ENCODE assay signal across 35 cellular contexts in the genomic region with DNA sequence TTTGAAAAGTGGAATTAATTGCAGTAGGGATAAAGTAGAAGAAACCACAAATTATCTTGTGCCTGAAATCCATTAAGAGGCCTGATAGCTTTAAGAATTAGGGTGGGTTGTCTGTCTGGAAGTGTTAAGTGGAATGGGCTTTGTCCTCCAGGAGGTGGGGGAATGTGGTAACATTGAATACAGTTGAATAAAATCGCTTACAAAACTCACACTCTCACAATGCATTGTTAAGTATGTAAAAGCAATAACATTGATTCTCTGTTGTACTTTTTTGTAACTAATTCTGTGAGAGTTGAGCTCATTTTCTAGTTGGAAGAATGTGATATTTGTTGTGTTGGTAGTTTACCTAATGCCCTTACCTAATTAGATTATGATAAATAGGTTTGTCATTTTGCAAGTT. TPM values are rescaled to one million over a fixed set of nuclear protein-coding genes. Genes with fewer than 3 reads are reported as not detected.
DNase-seq lines count a peak whose midpoint lies in the region; ATAC-seq and TF ChIP-seq lines count a peak whose summit lies in the region.
"Had no signal": no experiment of that assay in that cellular context is flagged by ENCODE, and none has a peak within 500 bp of the region (broad histone marks: within the 10 kb centered on the region; RNA-seq: fewer than 3 reads in every experiment).

No MANE protein-coding gene starts in this region.

- H3K4me3 Mint-ChIP-seq in activated CD8-positive, alpha-beta memory T cell treated with anti-CD3 and anti-CD28 coated beads, Interleukin-2, amount 10 ng/mL, durations not matched to agents 7 days and 5 days, result no peak overlapping the region
- H3K4me3 Mint-ChIP-seq: activated naive CD8-positive, alpha-beta T cell treated with anti-CD3 and anti-CD28 coated beads for 36 hours; CD4-positive, alpha-beta T cell; HFFc6; immature natural killer cell; nephron; T-cell had no signal

- no peaks in the 10 kb centered on the region for H3K27me3 ChIP-seq in A673 (replicated peaks; ENCODE audit: insufficient read depth, low read depth, low read length, poor library complexity)
- H3K27me3 ChIP-seq in RWPE2 (ENCODE audit: insufficient read depth, poor library complexity, severe bottlenecking), result no peaks in the 10 kb centered on the region
- H3K27me3 ChIP-seq: ascending aorta, cardiac muscle cell, SJSA1 had no signal

- BruUV-seq in A673 (replicated peaks; lab: Mats Ljungman, UMichigan), result no TSS peak

- POLR2A ChIA-PET in A673 (lab: Charles Lee; ENCODE audit: low non-redundant PET), result no interaction called here

- H3K9me3 ChIP-seq in A673 (ENCODE audit: low read depth, low read length, poor library complexity, severe bottlenecking) (no peaks in the 10 kb centered on the region), RWPE2 (ENCODE audit: severe bottlenecking) (no peaks in the 10 kb centered on the region)
- H3K9me3 ChIP-seq: A549, ascending aorta, mucosa of descending colon, SJSA1 had no signal

- H3K27ac Mint-ChIP-seq in activated CD8-positive, alpha-beta memory T cell treated with anti-CD3 and anti-CD28 coated beads, Interleukin-2, amount 10 ng/mL, durations not matched to agents 7 days and 5 days, result peak overlapping the region; percentile 58
- H3K27ac Mint-ChIP-seq: CD4-positive, alpha-beta T cell; HFFc6; nephron; T-cell had no signal

- H3K4me1 Mint-ChIP-seq in activated CD8-positive, alpha-beta memory T cell treated with anti-CD3 and anti-CD28 coated beads, Interleukin-2, amount 10 ng/mL, durations not matched to agents 7 days and 5 days, result peaks cover 22% of the 10 kb centered on the region

- no peak overlapping the region for H3K4me3 ChIP-seq in A673 (ENCODE audit: low read depth, low read length, poor library complexity, severe bottlenecking)
- no peak overlapping the region for H3K4me3 ChIP-seq in RWPE2 (ENCODE audit: severe bottlenecking)
- H3K4me3 ChIP-seq: A549, ascending aorta, cardiac muscle cell, coronary artery, mucosa of descending colon, SJSA1 had no signal

- DNase-seq in activated CD8-positive, alpha-beta memory T cell treated with anti-CD3 and anti-CD28 coated beads, Interleukin-2, amount 10 ng/mL, durations not matched to agents 7 days and 5 days, result no peak
- no peak for DNase-seq in activated CD8-positive, alpha-beta memory T cell treated with anti-CD3 and anti-CD28 coated beads, Interleukin-2, amount 50 U/mL, for 4 hours
- no peak for DNase-seq in A673 (ENCODE audit: low spot score)
- DNase-seq in RWPE2 (ENCODE audit: low spot score), result no peak
- no peak for DNase-seq in epithelial cell of prostate (ENCODE audit: low read depth, low spot score)
- DNase-seq in NCI-H2171 treated with DMSO at 0.1 percent for 48 hours (lab: John Stamatoyannopoulos, UW), result no peak
- no peak for DNase-seq in Right ventricle myocardium superior
- DNase-seq: activated naive CD8-positive, alpha-beta T cell treated with anti-CD3 and anti-CD28 coated beads for 36 hours; CD4-positive, alpha-beta T cell; effector CD8-positive, alpha-beta T cell; erythroblast; GOT3; HFFc6; immature natural killer cell; left colon; mucosa of descending colon; NCI-H1048; NCI-H1694; NCI-H446 treated with DMSO at 0.1 percent for 48 hours; NCI-H774; stimulated activated naive CD4-positive, alpha-beta T cell; T-cell had no signal

- H3K4me1 ChIP-seq in A673 (ENCODE audit: insufficient read depth, low read length, poor library complexity, severe bottlenecking), result peaks cover 7% of the 10 kb centered on the region
- peaks cover 12% of the 10 kb centered on the region for H3K4me1 ChIP-seq in RWPE2 (ENCODE audit: insufficient read depth, poor library complexity, severe bottlenecking)
- H3K4me1 ChIP-seq: A549, SJSA1 had no signal

- intact Hi-C loops in A673 (cut with micrococcal nuclease; ENCODE audit: unreplicated experiment), result no loop called here
- intact Hi-C loops in Right ventricle myocardium superior (cut with DNase I), result no loop called here

- no peak for ATAC-seq in activated CD8-positive, alpha-beta memory T cell treated with anti-CD3 and anti-CD28 coated beads, Interleukin-2, amount 10 ng/mL, durations not matched to agents 7 days and 5 days
- no peak for ATAC-seq in RWPE2 (ENCODE audit: low read depth)
- ATAC-seq in Right ventricle myocardium superior (ENCODE audit: poor library complexity), result no peak
- no peak for ATAC-seq in GM19452 (IDR thresholded peaks at IDR 0.05; ENCODE audit: unreplicated experiment)
- ATAC-seq: A549, left colon, mucosa of descending colon, T-cell had no signal

- H3K36me3 Mint-ChIP-seq in activated CD8-positive, alpha-beta memory T cell treated with anti-CD3 and anti-CD28 coated beads, Interleukin-2, amount 10 ng/mL, durations not matched to agents 7 days and 5 days, result peaks cover 48% of the 10 kb centered on the region

- CTCF ChIA-PET in activated CD8-positive, alpha-beta memory T cell treated with anti-CD3 and anti-CD28 coated beads, Interleukin-2, amount 10 ng/mL, durations not matched to agents 7 days and 5 days (lab: Charles Lee), result interaction anchor here (2.4 kb wide), 1 partner anchor 13 kb away, joined by 7 read pairs; no protein-coding TSS in a partner anchor
- CTCF ChIA-PET in A673 (lab: Charles Lee), result interaction anchor here (0.7 kb wide), 1 partner anchor 77 kb away, joined by 3 read pairs; no protein-coding TSS in a partner anchor

- H3K27ac ChIP-seq in A673 (ENCODE audit: low read depth, low read length, poor library complexity, severe bottlenecking) (peak overlapping the region; percentile 24), RWPE2 (ENCODE audit: poor library complexity, severe bottlenecking) (peak overlapping the region; percentile 28), epithelial cell of prostate (peak overlapping the region; percentile 30)
- H3K27ac ChIP-seq: A549, ascending aorta, cardiac muscle cell, coronary artery, SJSA1 had no signal

- TF ChIP-seq CTCF in A673 (conservative IDR thresholded peaks at IDR 0.05; ENCODE audit: low read depth, low read length) (no peak), RWPE2 (IDR thresholded peaks at IDR 0.05; ENCODE audit: poor library complexity, severe bottlenecking) (no peak)

- H3K27me3 Mint-ChIP-seq in activated CD8-positive, alpha-beta memory T cell treated with anti-CD3 and anti-CD28 coated beads, Interleukin-2, amount 10 ng/mL, durations not matched to agents 7 days and 5 days, result no peaks in the 10 kb centered on the region
- H3K27me3 Mint-ChIP-seq: activated naive CD8-positive, alpha-beta T cell treated with anti-CD3 and anti-CD28 coated beads for 36 hours; CD4-positive, alpha-beta T cell; T-cell had no signal

- H3K36me3 ChIP-seq in A673 (ENCODE audit: insufficient read depth, low read length, poor library complexity, severe bottlenecking) (peaks cover 75% of the 10 kb centered on the region), RWPE2 (ENCODE audit: low read depth) (peaks cover 74% of the 10 kb centered on the region)

- no peaks in the 10 kb centered on the region for H3K9me3 Mint-ChIP-seq in activated CD8-positive, alpha-beta memory T cell treated with anti-CD3 and anti-CD28 coated beads, Interleukin-2, amount 10 ng/mL, durations not matched to agents 7 days and 5 days (ENCODE audit: low read depth)
- H3K9me3 Mint-ChIP-seq: activated naive CD8-positive, alpha-beta T cell treated with anti-CD3 and anti-CD28 coated beads for 36 hours; CD4-positive, alpha-beta T cell; HFFc6; immature natural killer cell; nephron; T-cell had no signal

RNA-seq across cellular contexts. Expression of a gene that starts 12.1 kb away (rescaled TPM):
- total RNA-seq in activated CD8-positive, alpha-beta memory T cell treated with anti-CD3 and anti-CD28 coated beads, Interleukin-2, amount 10 ng/mL, durations not matched to agents 7 days and 5 days, result 100 to 1,000 TPM; 175 to 184 TPM
- total RNA-seq in A673 (2021) (261 and 283 TPM in 2 replicates), Right ventricle myocardium superior (106 TPM)

RNA-seq across cellular contexts. Expression of a gene that starts 22.5 kb away (rescaled TPM):
- not detected for total RNA-seq in activated CD8-positive, alpha-beta memory T cell treated with anti-CD3 and anti-CD28 coated beads, Interleukin-2, amount 10 ng/mL, durations not matched to agents 7 days and 5 days
- 0.37 and 0.69 TPM in 2 replicates for total RNA-seq in A673 (2021)
- total RNA-seq in Right ventricle myocardium superior, result not detected
- total RNA-seq: ascending aorta, cardiac muscle cell, left colon, lung microvascular endothelial cell, mucosa of descending colon, osteocyte, renal cortical epithelial cell, RPMI7951, SJSA1, temporal lobe, urinary bladder had no signal

RNA-seq across cellular contexts. Expression of a gene that starts 35.3 kb away (rescaled TPM):
- total RNA-seq in activated CD8-positive, alpha-beta memory T cell treated with anti-CD3 and anti-CD28 coated beads, Interleukin-2, amount 10 ng/mL, durations not matched to agents 7 days and 5 days, result 100 to 1,000 TPM; 136 to 150 TPM
- total RNA-seq in A673 (2021) (176 and 206 TPM in 2 replicates), Right ventricle myocardium superior (47.2 TPM)
